ENCODE assay signal across 22 cellular contexts in genomic region chr15:36208868-36209582, GRCh38.
DNase-seq lines count a peak whose midpoint lies in the region; ATAC-seq, FAIRE-seq and TF ChIP-seq lines count a peak whose summit lies in the region.
"Had no signal": no experiment of that assay in that cellular context is flagged by ENCODE, and none has a peak within 500 bp of the region (broad histone marks: within the 10 kb centered on the region; RNA-seq: fewer than 3 reads in every experiment).

No MANE protein-coding gene starts in this region.

- no peak for ATAC-seq in GM18505 (IDR thresholded peaks at IDR 0.05; ENCODE audit: unreplicated experiment)
- ATAC-seq: activated CD4-positive, CD25-positive, alpha-beta regulatory T cell treated with anti-CD3 and anti-CD28 coated beads, Interleukin-2, amount 50 U/mL, for 24 hours; activated T-helper 17 cell treated with anti-CD3 and anti-CD28 coated beads, Interleukin-2, amount 50 U/mL, for 72 hours; effector memory CD8-positive, alpha-beta T cell; gastrocnemius medialis had no signal

- no peak for TF ChIP-seq POLR2A in GM18505 (IDR thresholded peaks at IDR 0.05; ENCODE audit: borderline replicate concordance, extremely low read depth, insufficient read depth, insufficient read length)

- DNase-seq in HCEC 1CT (peak; percentile 16), amniotic epithelial cell (ENCODE audit: low read depth) (peak; percentile 4), fibroblast of villous mesenchyme (ENCODE audit: low read depth) (peak; percentile 20), retinal pigment epithelial cell (ENCODE audit: low read depth) (no peak), frontal cortex (ENCODE audit: low spot score in 2 of 2) (no peak), amygdala (lab: John Stamatoyannopoulos, UW) (no peak)
- DNase-seq: C1 segment of cervical spinal cord; effector memory CD8-positive, alpha-beta T cell; gastrocnemius medialis; left ventricle myocardium inferior; NCI-H1105; NCI-H2107; NCI-H524; ovary; stimulated activated CD4-positive, alpha-beta T cell treated with anti-CD3 and anti-CD28 coated beads, Interleukin-4, amount 100 ng/mL, for 1 hour; T-helper 2 cell; uterus had no signal

- TF ChIP-seq CTCF in fibroblast of villous mesenchyme (IDR thresholded peaks at IDR 0.05; ENCODE audit: insufficient read depth, low read depth, low read length) = peak; percentile 20
- TF ChIP-seq CTCF in retinal pigment epithelial cell (conservative IDR thresholded peaks at IDR 0.05; ENCODE audit: low read depth, low read length) = peak; percentile 16

- H3K4me3 ChIP-seq in fibroblast of villous mesenchyme (ENCODE audit: low read depth, low read length) (no peak overlapping the region), retinal pigment epithelial cell (ENCODE audit: low read length) (no peak overlapping the region)
- H3K4me3 ChIP-seq: gastrocnemius medialis, left ventricle myocardium inferior, ovary, uterus had no signal

- FAIRE-seq in frontal cortex (lab: Jason Lieb, UNC) = no peak
- FAIRE-seq: D721Med, G401.6 had no signal

Comparison
In these comparisons a context has a peak if more than half of its experiments do, and no peak if none do; other contexts are left out.
1. DNase-seq: peak in HCEC 1CT (single experiment), amniotic epithelial cell (single experiment) and fibroblast of villous mesenchyme (single experiment); none in retinal pigment epithelial cell (single experiment), frontal cortex (0 of 2) and amygdala (0 of 56).